ENCODE assay signal across 10 cellular contexts in the genomic region with DNA sequence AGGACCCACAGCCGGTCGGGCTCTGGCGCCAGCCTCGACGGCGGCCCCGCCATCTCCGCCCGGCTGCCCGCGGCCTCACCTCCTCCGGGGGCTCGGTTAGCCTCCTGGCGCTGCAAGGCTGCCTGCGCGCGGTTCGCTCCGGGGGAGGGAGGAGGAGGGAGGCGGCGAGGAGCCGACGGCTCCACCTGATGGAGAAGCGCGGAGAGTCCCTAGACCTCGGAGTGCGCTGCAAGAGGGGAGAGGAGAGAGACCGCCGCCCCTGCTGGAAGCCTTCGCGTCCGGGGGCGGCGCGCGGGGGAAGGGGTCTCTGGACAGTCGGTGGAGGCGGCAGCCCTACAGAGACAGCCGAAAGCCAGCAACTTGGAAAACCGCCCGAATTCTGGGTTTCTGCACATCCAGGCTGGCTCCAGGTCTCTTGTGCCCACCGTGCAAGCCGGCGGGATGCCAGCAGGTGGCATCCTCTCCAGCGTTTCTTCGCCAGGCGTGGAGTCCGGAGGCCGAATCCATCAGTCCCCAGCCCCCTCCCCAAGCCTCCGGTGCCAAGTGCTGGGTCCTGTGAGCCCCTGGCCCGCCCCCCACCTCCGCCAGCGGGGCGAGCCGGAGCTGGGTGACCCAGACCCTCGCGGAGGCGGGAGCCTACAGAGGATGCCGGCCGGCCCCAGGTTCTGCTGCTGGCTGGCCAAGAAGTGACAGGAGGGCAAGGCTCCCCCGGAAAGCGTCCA. TPM values are rescaled to one million over a fixed set of nuclear protein-coding genes. Genes with fewer than 3 reads are reported as not detected.
DNase-seq lines count a peak whose midpoint lies in the region; ATAC-seq and TF ChIP-seq lines count a peak whose summit lies in the region.
"Had no signal": no experiment of that assay in that cellular context is flagged by ENCODE, and none has a peak within 500 bp of the region (broad histone marks: within the 10 kb centered on the region; RNA-seq: fewer than 3 reads in every experiment).

No MANE protein-coding gene starts in this region.

- no peak for TF ChIP-seq CTCF in upper lobe of right lung (IDR thresholded peaks at IDR 0.05)

- intact Hi-C loops in upper lobe of right lung (cut with DNase I): no loop called here

- H3K27ac Mint-ChIP-seq in activated CD8-positive, alpha-beta T cell treated with anti-CD3 and anti-CD28 coated beads, Interleukin-2, amount 10 ng/mL, durations not matched to agents 7 days and 5 days: no peak overlapping the region

- POLR2A ChIA-PET in activated CD8-positive, alpha-beta T cell treated with anti-CD3 and anti-CD28 coated beads, Interleukin-2, amount 10 ng/mL, durations not matched to agents 7 days and 5 days (lab: Charles Lee): no interaction called here

- H3K27me3 ChIP-seq in iPS-18a (ENCODE audit: control insufficient read depth, insufficient read depth, low read length) (peaks cover 68% of the 10 kb centered on the region), upper lobe of right lung (peaks cover 58% of the 10 kb centered on the region)

- no peak overlapping the region for H3K4me3 Mint-ChIP-seq in activated CD8-positive, alpha-beta T cell treated with anti-CD3 and anti-CD28 coated beads, Interleukin-2, amount 10 ng/mL, durations not matched to agents 7 days and 5 days

- peak; percentile 42 for ATAC-seq in activated CD8-positive, alpha-beta T cell treated with anti-CD3 and anti-CD28 coated beads, Interleukin-2, amount 10 ng/mL, durations not matched to agents 7 days and 5 days
- ATAC-seq in upper lobe of right lung: peak; percentile 47
- ATAC-seq in GM21576 (IDR thresholded peaks at IDR 0.05; ENCODE audit: unreplicated experiment): no peak

- no peaks in the 10 kb centered on the region for H3K9me3 ChIP-seq in iPS-18a (ENCODE audit: control insufficient read depth, low read depth, low read length)
- H3K9me3 ChIP-seq in upper lobe of right lung: no peaks in the 10 kb centered on the region

- peak; percentile 8 for DNase-seq in DMS114 treated with DMSO at 0.1 percent for 48 hours (lab: John Stamatoyannopoulos, UW; ENCODE audit: unreplicated experiment)
- DNase-seq in KBM-7: peak; percentile 6
- no peak for DNase-seq in activated CD8-positive, alpha-beta T cell treated with anti-CD3 and anti-CD28 coated beads, Interleukin-2, amount 10 ng/mL, durations not matched to agents 7 days and 5 days
- no peak for DNase-seq in upper lobe of right lung
- no peak for DNase-seq in OCI-M2 (lab: John Stamatoyannopoulos, UW; ENCODE audit: unreplicated experiment)
- no peak for DNase-seq in activated CD4-positive, alpha-beta T cell treated with anti-CD3 and anti-CD28 coated beads, Interleukin-2, amount 50 U/mL, for 4 hours

- no peaks in the 10 kb centered on the region for H3K36me3 ChIP-seq in iPS-18a (ENCODE audit: control insufficient read depth, low read depth, low read length)
- H3K36me3 ChIP-seq in upper lobe of right lung: no peaks in the 10 kb centered on the region

- in situ Hi-C loops in KBM-7 (cut with MboI; ENCODE audit: low pct_unique_long_range_greater_than_20kb, low sequenced_read_pairs): no loop called here

- H3K9me3 Mint-ChIP-seq in activated CD8-positive, alpha-beta T cell treated with anti-CD3 and anti-CD28 coated beads, Interleukin-2, amount 10 ng/mL, durations not matched to agents 7 days and 5 days (ENCODE audit: insufficient read depth): no peaks in the 10 kb centered on the region

- no peak overlapping the region for H3K9ac ChIP-seq in iPS-18a (ENCODE audit: low read length)

- H3K4me1 ChIP-seq in iPS-18a (ENCODE audit: control insufficient read depth, low read depth, low read length): peaks cover 5% of the 10 kb centered on the region
- H3K4me1 ChIP-seq in upper lobe of right lung: peaks cover 6% of the 10 kb centered on the region

- H3K4me1 Mint-ChIP-seq in activated CD8-positive, alpha-beta T cell treated with anti-CD3 and anti-CD28 coated beads, Interleukin-2, amount 10 ng/mL, durations not matched to agents 7 days and 5 days (ENCODE audit: low read depth): no peaks in the 10 kb centered on the region

- H3K27ac ChIP-seq in iPS-18a (ENCODE audit: low read length) (no peak overlapping the region), upper lobe of right lung (no peak overlapping the region)
- H3K27ac ChIP-seq: epithelial cell of prostate had no signal

- H3K4me3 ChIP-seq in iPS-18a (ENCODE audit: low read length) (peak overlapping the region; percentile 70), upper lobe of right lung (no peak overlapping the region)

- peaks cover 35% of the 10 kb centered on the region for H3K27me3 Mint-ChIP-seq in activated CD8-positive, alpha-beta T cell treated with anti-CD3 and anti-CD28 coated beads, Interleukin-2, amount 10 ng/mL, durations not matched to agents 7 days and 5 days (ENCODE audit: low read depth)

- H3K36me3 Mint-ChIP-seq in activated CD8-positive, alpha-beta T cell treated with anti-CD3 and anti-CD28 coated beads, Interleukin-2, amount 10 ng/mL, durations not matched to agents 7 days and 5 days (ENCODE audit: low read depth): no peaks in the 10 kb centered on the region

- CTCF ChIA-PET in activated CD8-positive, alpha-beta T cell treated with anti-CD3 and anti-CD28 coated beads, Interleukin-2, amount 10 ng/mL, durations not matched to agents 7 days and 5 days (lab: Charles Lee): no interaction called here

RNA-seq across cellular contexts. Expression of a gene that starts 2.9 kb away (rescaled TPM):
- total RNA-seq in activated CD8-positive, alpha-beta T cell treated with anti-CD3 and anti-CD28 coated beads, Interleukin-2, amount 10 ng/mL, durations not matched to agents 7 days and 5 days: not detected
- total RNA-seq in upper lobe of right lung: not detected
- total RNA-seq: subcutaneous adipose tissue had no signal

Comparison
In these comparisons a context has a peak if more than half of its experiments do, and no peak if none do; other contexts are left out.
1. DNase-seq: peak in DMS114 treated with DMSO at 0.1 percent for 48 hours (single experiment) and KBM-7 (single experiment); none in activated CD8-positive, alpha-beta T cell treated with anti-CD3 and anti-CD28 coated beads, Interleukin-2, amount 10 ng/mL, durations not matched to agents 7 days and 5 days (single experiment), upper lobe of right lung (single experiment), OCI-M2 (single experiment) and activated CD4-positive, alpha-beta T cell treated with anti-CD3 and anti-CD28 coated beads, Interleukin-2, amount 50 U/mL, for 4 hours (0 of 2).